8 cellular contexts compared by ENCODE assay signal in the genomic region with DNA sequence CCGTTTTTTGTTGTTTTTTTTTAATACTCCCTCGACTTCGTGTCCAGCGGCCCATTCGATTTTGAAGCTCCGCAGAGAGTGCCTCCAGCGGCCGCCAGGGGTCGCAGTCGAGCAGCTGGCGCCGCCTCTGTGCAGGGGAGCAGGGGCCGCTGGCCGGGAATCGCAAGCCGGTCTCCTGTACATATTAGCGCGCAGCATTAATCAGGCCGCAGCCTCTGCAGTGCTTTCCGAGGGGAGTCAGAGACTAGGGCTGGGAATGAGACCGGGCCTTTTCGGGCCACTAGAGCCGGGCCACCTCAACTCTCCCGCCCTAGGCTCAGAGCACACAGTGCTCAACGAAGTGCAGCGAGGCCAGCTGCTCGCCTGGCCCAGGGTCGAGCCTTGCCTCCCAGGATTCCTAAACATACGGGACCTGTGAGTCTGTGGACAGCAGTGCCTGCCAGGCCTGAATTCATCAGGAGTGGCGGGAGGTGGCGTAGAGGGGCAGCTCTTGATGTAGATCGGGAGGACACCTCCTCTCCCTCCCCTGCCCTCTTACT.
A peak's percentile ranks its signal among the peaks of the same experiment; 100 is the strongest.
DNase-seq lines count a peak whose midpoint lies in the region; ATAC-seq, FAIRE-seq and TF ChIP-seq lines count a peak whose summit lies in the region.

No MANE protein-coding gene starts in this region.

- H2AFZ ChIP-seq in trophoblast cell (ENCODE audit: insufficient read depth, low read length, poor library complexity), result peak overlapping the region; percentile 77

- no peak for TF ChIP-seq POLR2A in tibial nerve (IDR thresholded peaks at IDR 0.05)

- H3K27me3 ChIP-seq in RWPE2 (ENCODE audit: insufficient read depth, poor library complexity, severe bottlenecking), result no peaks in the 10 kb centered on the region
- no peaks in the 10 kb centered on the region for H3K27me3 ChIP-seq in trophoblast cell (ENCODE audit: insufficient read depth, low read length)
- H3K27me3 ChIP-seq in tibial nerve, result peaks cover 0 to 3% of the 10 kb centered on the region in 2 donors

- no peaks in the 10 kb centered on the region for H3K4me1 ChIP-seq in RWPE2 (ENCODE audit: insufficient read depth, poor library complexity, severe bottlenecking)
- H3K4me1 ChIP-seq in trophoblast cell (ENCODE audit: control insufficient read depth in 1 of 2, insufficient read depth in 2 of 2, low read length in 2 of 2), result no peaks in the 10 kb centered on the region
- H3K4me1 ChIP-seq in tibial nerve, result peaks cover 0 to 10% (median 0%) of the 10 kb centered on the region in 4 donors

- peak in 1 of 2 donors; percentile 15 for TF ChIP-seq EP300 in tibial nerve (IDR thresholded peaks at IDR 0.05)

- no peak overlapping the region for H3K27ac Mint-ChIP-seq in glutamatergic neuron (ENCODE audit: unreplicated experiment)

- WGBS in trophoblast cell (ENCODE audit: extremely low coverage, insufficient coverage, insufficient read length), result no CpG with 5 or more reads among the region's 32 CpGs
- whole genome bisulfite sequencing in tibial nerve, 2 donors, result 15 to 32% methylated on average over 21 to 32 of the region's 32 CpGs

- H3K36me3 Mint-ChIP-seq in glutamatergic neuron (ENCODE audit: unreplicated experiment), result no peaks in the 10 kb centered on the region

- H3K79me2 ChIP-seq in trophoblast cell (ENCODE audit: control insufficient read depth, insufficient read depth, low read length, poor library complexity), result no peaks in the 10 kb centered on the region

- H3K14ac ChIP-seq in trophoblast cell (ENCODE audit: low read length), result no peak overlapping the region

- H3K4me3 Mint-ChIP-seq in glutamatergic neuron (ENCODE audit: unreplicated experiment), result peak overlapping the region; percentile 60

- H4K8ac ChIP-seq in trophoblast cell (ENCODE audit: low read depth, low read length), result no peak overlapping the region

- H3K4me2 ChIP-seq in trophoblast cell (ENCODE audit: low read length), result no peak overlapping the region

- no peak overlapping the region for H4K12ac ChIP-seq in trophoblast cell (ENCODE audit: low read depth, low read length)

- H3K4ac ChIP-seq in trophoblast cell (ENCODE audit: low read depth, low read length), result no peak overlapping the region

- no peak overlapping the region for H2BK5ac ChIP-seq in trophoblast cell (ENCODE audit: low read depth, low read length, poor library complexity)

- H3K4me3 ChIP-seq in RWPE2 (ENCODE audit: severe bottlenecking) (no peak overlapping the region), trophoblast cell (ENCODE audit: low read depth, low read length) (no peak overlapping the region), tibial nerve (peak overlapping the region in 1 of 4 donors; percentile 15)

- H3K9me3 Mint-ChIP-seq in glutamatergic neuron (ENCODE audit: unreplicated experiment), result peaks cover 5% of the 10 kb centered on the region

- H2BK120ac ChIP-seq in trophoblast cell (ENCODE audit: insufficient read depth, low read length, poor library complexity), result no peak overlapping the region

- no peak overlapping the region for H2AK5ac ChIP-seq in trophoblast cell (ENCODE audit: low read length)

- H4K91ac ChIP-seq in trophoblast cell (ENCODE audit: low read depth, low read length), result no peak overlapping the region

- no peak overlapping the region for H3K18ac ChIP-seq in trophoblast cell (ENCODE audit: low read length)

- no peak overlapping the region for H3K9ac ChIP-seq in trophoblast cell (ENCODE audit: low read length)

- H3K9me3 ChIP-seq in RWPE2 (ENCODE audit: severe bottlenecking), result no peaks in the 10 kb centered on the region
- no peaks in the 10 kb centered on the region for H3K9me3 ChIP-seq in trophoblast cell (ENCODE audit: insufficient read depth, low read depth, low read length)
- H3K9me3 ChIP-seq in tibial nerve, result no peaks in the 10 kb centered on the region

- H3K23ac ChIP-seq in trophoblast cell (ENCODE audit: low read length), result no peak overlapping the region

- ATAC-seq in GM18867 (IDR thresholded peaks at IDR 0.05; ENCODE audit: unreplicated experiment) (peak; percentile 88), RWPE2 (ENCODE audit: low read depth) (peak; percentile 87)

- H3K79me1 ChIP-seq in trophoblast cell (ENCODE audit: low read length), result no peaks in the 10 kb centered on the region

- no peak overlapping the region for H2BK12ac ChIP-seq in trophoblast cell (ENCODE audit: low read length)

- peak; percentile 82 for TF ChIP-seq CTCF in RWPE2 (IDR thresholded peaks at IDR 0.05; ENCODE audit: poor library complexity, severe bottlenecking)
- peak; percentile 98 for TF ChIP-seq CTCF in glutamatergic neuron (IDR thresholded peaks at IDR 0.05; ENCODE audit: partially characterized antibody, unreplicated experiment)
- TF ChIP-seq CTCF in tibial nerve (IDR thresholded peaks at IDR 0.05), result peak; percentile 86 to 99 (median 93)

- H3K27ac ChIP-seq in RWPE2 (ENCODE audit: poor library complexity, severe bottlenecking) (no peak overlapping the region), trophoblast cell (ENCODE audit: low read depth, low read length) (no peak overlapping the region), tibial nerve (no peak overlapping the region)

- no peak for FAIRE-seq in HTR-8/SVneo (lab: Jason Lieb, UNC)

- H3K36me3 ChIP-seq in RWPE2 (ENCODE audit: low read depth) (no peaks in the 10 kb centered on the region), trophoblast cell (ENCODE audit: control insufficient read depth in 1 of 2, insufficient read depth in 2 of 2, low read length in 2 of 2) (no peaks in the 10 kb centered on the region), tibial nerve (no peaks in the 10 kb centered on the region)

- peaks cover 24% of the 10 kb centered on the region for H3K4me1 Mint-ChIP-seq in glutamatergic neuron (ENCODE audit: low read depth, unreplicated experiment)

- peak; percentile 83 for DNase-seq in AG08395 (ENCODE audit: low spot score)
- peak; percentile 53 for DNase-seq in HTR-8/SVneo (ENCODE audit: insufficient read length, low spot score)
- no peak for DNase-seq in RWPE2 (ENCODE audit: low spot score)
- DNase-seq in activated naive CD4-positive, alpha-beta T cell treated with Interleukin-2 at 50 U/mL for 16 hours, result peak; percentile 61
- peak; percentile 89 for DNase-seq in glutamatergic neuron
- peak; percentile 65 to 79 for DNase-seq in trophoblast cell
- DNase-seq in tibial nerve (ENCODE audit: low spot score in 2 of 2), result peak; percentile 47 to 67

- H3K27me3 Mint-ChIP-seq in glutamatergic neuron (ENCODE audit: unreplicated experiment), result peaks cover 11% of the 10 kb centered on the region
